In the genomic region with DNA sequence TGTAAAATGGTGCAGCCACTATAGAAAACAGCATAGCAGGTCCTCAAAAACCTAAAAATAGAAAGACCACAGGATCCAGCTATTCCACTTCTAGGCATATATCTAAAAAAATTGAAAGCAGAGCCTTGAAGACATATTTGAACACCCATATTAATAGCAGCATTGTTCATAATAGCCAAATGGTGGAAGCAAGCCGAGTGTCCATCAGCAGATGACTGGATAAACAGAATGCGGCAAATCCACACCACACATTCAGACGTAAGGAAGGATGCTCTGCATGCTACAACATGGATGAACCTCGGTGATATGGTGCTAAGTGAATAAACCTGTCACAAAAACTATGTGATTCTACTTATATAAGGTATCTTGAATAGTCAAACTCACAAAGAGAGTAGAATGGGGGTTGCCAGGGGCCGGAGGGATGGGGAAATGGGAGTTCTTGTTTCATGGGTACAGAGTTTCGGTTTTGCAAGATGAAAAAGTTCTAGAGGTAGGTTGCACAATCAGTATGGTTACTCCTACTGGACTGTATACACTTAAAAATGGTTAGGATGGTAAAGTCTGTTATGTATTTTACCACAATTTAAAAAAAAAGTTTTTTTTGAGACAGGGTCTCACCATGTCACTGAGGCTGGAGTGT, we compare ENCODE assay signal across 31 cellular contexts. TPM values are rescaled to one million over a fixed set of nuclear protein-coding genes. Genes with fewer than 3 reads are reported as not detected.
"Had no signal": no experiment of that assay in that cellular context is flagged by ENCODE, and none has a peak within 500 bp of the region (broad histone marks: within the 10 kb centered on the region; RNA-seq: fewer than 3 reads in every experiment).

No MANE protein-coding gene starts in this region.

- H3K9me3 Mint-ChIP-seq: central memory CD8-positive, alpha-beta T cell; effector memory CD8-positive, alpha-beta T cell; stimulated activated memory B cell treated with anti-CD40 and anti-IgM and Interleukin-4, amounts not matched to agents 10 μg/mL and 1 μg/mL and 100 μg/mL, for 72 hours; type B pancreatic cell had no signal

- H3K4me3 ChIP-seq: breast epithelium, dorsolateral prefrontal cortex, left lung, lung, smooth muscle cell, stomach, thoracic aorta, vagina had no signal

- H3K4me2 ChIP-seq: smooth muscle cell had no signal

- H3K27me3 ChIP-seq: breast epithelium, dorsolateral prefrontal cortex, left lung, stomach, vagina had no signal

- H3K36me3 Mint-ChIP-seq: activated naive CD8-positive, alpha-beta T cell treated with anti-CD3 and anti-CD28 coated beads, Interleukin-2, amount 10 ng/mL, durations not matched to agents 7 days and 5 days; stimulated activated memory B cell treated with anti-CD40 and anti-IgM and Interleukin-4, amounts not matched to agents 10 μg/mL and 1 μg/mL and 100 μg/mL, for 72 hours had no signal

- H3K4me1 ChIP-seq: breast epithelium, left lung, stomach, vagina had no signal

- ATAC-seq: activated CD4-positive, alpha-beta T cell treated with anti-CD3 and anti-CD28 coated beads for 36 hours; effector memory CD8-positive, alpha-beta T cell; esophagus mucosa; left lung; naive thymus-derived CD4-positive, alpha-beta T cell; sciatic nerve; stimulated activated memory B cell treated with anti-CD40 and anti-IgM and Interleukin-4, amounts not matched to agents 10 μg/mL and 1 μg/mL and 100 μg/mL, for 72 hours; WTC11 had no signal

- H3K4me1 Mint-ChIP-seq: activated CD4-positive, alpha-beta T cell treated with anti-CD3 and anti-CD28 coated beads for 36 hours; activated naive CD8-positive, alpha-beta T cell treated with anti-CD3 and anti-CD28 coated beads, Interleukin-2, amount 10 ng/mL, durations not matched to agents 7 days and 5 days had no signal

- H3K36me3 ChIP-seq: breast epithelium, vagina had no signal

- H3K27me3 Mint-ChIP-seq: activated CD4-positive, alpha-beta T cell treated with anti-CD3 and anti-CD28 coated beads for 36 hours; central memory CD8-positive, alpha-beta T cell; effector memory CD8-positive, alpha-beta T cell; stimulated activated memory B cell treated with anti-CD40 and anti-IgM and Interleukin-4, amounts not matched to agents 10 μg/mL and 1 μg/mL and 100 μg/mL, for 72 hours; type B pancreatic cell had no signal

- H3K27ac ChIP-seq: breast epithelium, left lung, stomach, thoracic aorta, vagina had no signal

- DNase-seq: activated CD4-positive, alpha-beta T cell treated with anti-CD3 and anti-CD28 coated beads for 36 hours; activated CD4-positive, alpha-beta T cell treated with anti-CD3 and anti-CD28 coated beads, Interleukin-2, amount 50 U/mL, for 48 hours; activated CD8-positive, alpha-beta memory T cell treated with anti-CD3 and anti-CD28 coated beads, Interleukin-2, amount 50 U/mL, for 48 hours; activated naive CD4-positive, alpha-beta T cell treated with anti-CD3 and anti-CD28 coated beads for 36 hours; activated naive CD8-positive, alpha-beta T cell treated with anti-CD3 and anti-CD28 coated beads, Interleukin-2, amount 10 ng/mL, durations not matched to agents 7 days and 5 days; activated T-cell treated with anti-CD3 and anti-CD28 coated beads, Interleukin-2, amount 50 U/mL, for 48 hours; amniotic stem cell; dorsolateral prefrontal cortex; effector memory CD8-positive, alpha-beta T cell; kidney glomerular epithelial cell; left lung; naive thymus-derived CD4-positive, alpha-beta T cell; occipital lobe; posterior cingulate gyrus; stimulated activated CD4-positive, alpha-beta T cell treated with anti-CD3 and anti-CD28 coated beads, Interleukin-15, amount 100 ng/mL, for 24 hours; stomach had no signal

- H3K4me3 Mint-ChIP-seq: activated CD4-positive, alpha-beta T cell treated with anti-CD3 and anti-CD28 coated beads for 36 hours; activated naive CD4-positive, alpha-beta T cell treated with anti-CD3 and anti-CD28 coated beads for 36 hours; activated naive CD8-positive, alpha-beta T cell treated with anti-CD3 and anti-CD28 coated beads, Interleukin-2, amount 10 ng/mL, durations not matched to agents 7 days and 5 days; central memory CD8-positive, alpha-beta T cell; effector memory CD8-positive, alpha-beta T cell; naive thymus-derived CD4-positive, alpha-beta T cell; neural crest cell; stimulated activated memory B cell treated with anti-CD40 and anti-IgM and Interleukin-4, amounts not matched to agents 10 μg/mL and 1 μg/mL and 100 μg/mL, for 72 hours; type B pancreatic cell; WTC11 had no signal

RNA-seq across cellular contexts. Expression of gene HSD17B3, which starts 17.1 kb away (rescaled TPM):
- total RNA-seq: activated CD4-positive, alpha-beta T cell treated with anti-CD3 and anti-CD28 coated beads for 36 hours; activated CD8-positive, alpha-beta memory T cell treated with anti-CD3 and anti-CD28 coated beads for 36 hours; activated naive CD4-positive, alpha-beta T cell treated with anti-CD3 and anti-CD28 coated beads for 36 hours; esophagus mucosa; frontal cortex; neural crest cell; occipital lobe; vagina; WTC11 had no signal
- polyA plus RNA-seq: endothelial cell of umbilical vein; naive thymus-derived CD4-positive, alpha-beta T cell had no signal
